In genomic region chr9:131125038-131125287, GRCh38 we compare ENCODE assay signal across 1 cellular context.
TF ChIP-seq lines count a peak whose summit lies in the region.

No MANE protein-coding gene starts in this region.

TF ChIP-seq in WTC11, 78 proteins besides CTCF, POLR2A, EP300 and RAD21 (continued from another document):
- TF ChIP-seq STAT6 (CRISPR knock-in tag; conservative IDR thresholded peaks at IDR 0.05; ENCODE audit: low read depth) (no peak), ATF3 (CRISPR knock-in tag; conservative IDR thresholded peaks at IDR 0.05) (no peak), FOXP4 (CRISPR knock-in tag; IDR thresholded peaks at IDR 0.05) (no peak), ZNF512 (CRISPR knock-in tag; IDR thresholded peaks at IDR 0.05; ENCODE audit: borderline replicate concordance) (no peak), ZNF317 (CRISPR knock-in tag; IDR thresholded peaks at IDR 0.05; ENCODE audit: borderline replicate concordance, low read depth) (no peak), MYBL2 (CRISPR knock-in tag; IDR thresholded peaks at IDR 0.05) (no peak)
